In genomic region chr1:209610378-209610905, GRCh38 we compare ENCODE assay signal across 19 cellular contexts. TPM values are rescaled to one million over a fixed set of nuclear protein-coding genes. Genes with fewer than 3 reads are reported as not detected.
"Had no signal": no experiment of that assay in that cellular context is flagged by ENCODE, and none has a peak within 500 bp of the region (broad histone marks: within the 10 kb centered on the region; RNA-seq: fewer than 3 reads in every experiment).

No MANE protein-coding gene starts in this region.

- H3K9me3 ChIP-seq: heart left ventricle, mucosa of descending colon, neutrophil, right atrium auricular region, sigmoid colon, stomach, uterus had no signal

- H3K4me1 ChIP-seq: heart left ventricle, right atrium auricular region, sigmoid colon, uterus had no signal

- H3K27me3 ChIP-seq: heart left ventricle, right atrium auricular region, sigmoid colon, stomach, uterus had no signal

- ATAC-seq: heart left ventricle; left colon; mucosa of descending colon; naive thymus-derived CD8-positive, alpha-beta T cell had no signal

- DNase-seq: cortex of kidney; effector memory CD4-positive, alpha-beta T cell; erythroblast; foreskin melanocyte; heart left ventricle; hippocampal formation; left colon; mucosa of descending colon; naive thymus-derived CD8-positive, alpha-beta T cell; sigmoid colon; stimulated activated CD4-positive, alpha-beta T cell treated with anti-CD3 and anti-CD28 coated beads, Interleukin-2, amount 100 ng/mL, for 24 hours; stimulated activated naive CD4-positive, alpha-beta T cell; stomach; substantia nigra; uterus had no signal

- H3K27ac ChIP-seq: heart left ventricle, neutrophil, right atrium auricular region, sigmoid colon, skin epidermis, stomach, uterus had no signal

- H3K36me3 ChIP-seq: heart left ventricle, neutrophil, right atrium auricular region, sigmoid colon, uterus had no signal

- H3K4me3 ChIP-seq: heart left ventricle, mucosa of descending colon, right atrium auricular region, sigmoid colon, skin epidermis, stomach, uterus had no signal

RNA-seq across cellular contexts. Expression of gene CAMK1G, which starts 26.9 kb away (rescaled TPM):
- total RNA-seq: lung microvascular endothelial cell; naive thymus-derived CD8-positive, alpha-beta T cell had no signal
- polyA plus RNA-seq: heart left ventricle; naive thymus-derived CD8-positive, alpha-beta T cell had no signal
